ENCODE assay signal across 14 cellular contexts in the genomic region with DNA sequence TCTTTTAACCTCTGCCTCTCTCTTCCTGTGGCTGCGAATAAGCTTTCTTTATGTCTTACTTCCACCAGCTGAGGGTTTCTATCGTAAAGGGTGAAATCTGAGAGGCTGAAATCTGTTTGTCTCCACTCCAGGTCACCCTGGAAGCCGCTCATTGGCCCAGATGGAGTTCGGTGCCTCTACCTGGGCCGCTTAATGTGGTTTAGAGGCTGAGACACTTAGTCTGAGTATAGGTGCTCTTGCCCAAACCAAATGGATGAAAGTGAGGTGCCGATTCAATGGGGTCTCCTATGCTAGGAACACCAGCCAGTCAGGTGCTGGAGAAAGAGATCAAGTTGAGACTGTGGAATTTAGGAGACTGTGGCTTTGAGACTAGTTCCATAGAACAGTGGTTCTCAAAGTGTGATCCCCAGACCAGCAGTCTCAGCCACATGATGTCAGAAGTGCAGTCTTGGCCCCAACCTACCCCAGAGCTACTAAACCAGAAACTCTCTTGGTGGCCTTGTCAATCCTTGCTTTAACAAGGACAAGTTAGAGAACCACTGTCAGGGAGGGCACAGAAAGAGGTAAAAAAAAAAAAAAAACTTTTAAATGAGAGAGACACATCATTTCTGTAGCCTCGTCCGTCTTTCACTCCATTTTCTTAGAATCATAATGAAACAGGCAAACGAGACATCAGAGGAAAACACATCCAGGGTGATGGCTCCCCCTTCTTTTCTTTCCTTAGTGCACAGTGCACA. TPM values are rescaled to one million over a fixed set of nuclear protein-coding genes. Genes with fewer than 3 reads are reported as not detected.
DNase-seq lines count a peak whose midpoint lies in the region; ATAC-seq and TF ChIP-seq lines count a peak whose summit lies in the region.
"Had no signal": no experiment of that assay in that cellular context is flagged by ENCODE, and none has a peak within 500 bp of the region (broad histone marks: within the 10 kb centered on the region; RNA-seq: fewer than 3 reads in every experiment).

No MANE protein-coding gene starts in this region.

- peak overlapping the region; percentile 43 for H3K27ac Mint-ChIP-seq in CD4-positive, alpha-beta T cell
- H3K27ac Mint-ChIP-seq: HFFc6 had no signal

- DNase-seq in CD4-positive, alpha-beta T cell: no peak
- DNase-seq in MV-4-11 (lab: John Stamatoyannopoulos, UW) (peak; percentile 17), colonic mucosa (no peak), GM10266 (ENCODE audit: extremely low spot score) (no peak), vagina (ENCODE audit: extremely low spot score in 2 of 2) (no peak), SIG-M5 (lab: John Stamatoyannopoulos, UW) (no peak)
- DNase-seq: cortex of kidney, HFFc6, NCI-H2081 treated with DMSO at 0.1 percent for 48 hours had no signal

- TF ChIP-seq POLR2A in vagina (IDR thresholded peaks at IDR 0.05): no peak

- peaks cover 69% of the 10 kb centered on the region for H3K4me1 Mint-ChIP-seq in CD4-positive, alpha-beta T cell (ENCODE audit: low read depth)

- intact Hi-C loops in CD4-positive, alpha-beta T cell (cut with DNase I, micrococcal nuclease): no loop called here
- intact Hi-C loops in colonic mucosa (cut with DNase I): no loop called here
- intact Hi-C loops in vagina (cut with DNase I): no loop called here

- H3K36me3 Mint-ChIP-seq in CD4-positive, alpha-beta T cell (ENCODE audit: low read depth): no peaks in the 10 kb centered on the region

- H3K4me3 ChIP-seq in colonic mucosa: no peak overlapping the region
- no peak overlapping the region for H3K4me3 ChIP-seq in vagina

- H3K27ac ChIP-seq in CD4-positive, alpha-beta T cell (ENCODE audit: low read depth, low read length): no peak overlapping the region
- H3K27ac ChIP-seq in colonic mucosa (peak overlapping the region; percentile 44), vagina (no peak overlapping the region)

- H3K27me3 Mint-ChIP-seq in CD4-positive, alpha-beta T cell: no peaks in the 10 kb centered on the region

- no peak for TF ChIP-seq CTCF in CD4-positive, alpha-beta T cell (IDR thresholded peaks at IDR 0.05)
- no peak for TF ChIP-seq CTCF in colonic mucosa (IDR thresholded peaks at IDR 0.05)
- TF ChIP-seq CTCF in GM10266 (IDR thresholded peaks at IDR 0.05; ENCODE audit: control insufficient read depth, insufficient read depth, low read depth, missing control alignments): no peak
- no peak for TF ChIP-seq CTCF in vagina (IDR thresholded peaks at IDR 0.05)

- H3K27me3 ChIP-seq in CD4-positive, alpha-beta T cell (ENCODE audit: control insufficient read depth, insufficient read depth, low read length): no peaks in the 10 kb centered on the region
- H3K27me3 ChIP-seq in colonic mucosa: no peaks in the 10 kb centered on the region
- H3K27me3 ChIP-seq in vagina: no peaks in the 10 kb centered on the region

- H3K4me3 Mint-ChIP-seq in CD4-positive, alpha-beta T cell: peak overlapping the region; percentile 8
- H3K4me3 Mint-ChIP-seq: HFFc6 had no signal

- H3K9me3 Mint-ChIP-seq in CD4-positive, alpha-beta T cell: no peaks in the 10 kb centered on the region
- H3K9me3 Mint-ChIP-seq: HFFc6 had no signal

- H3K9ac ChIP-seq in colonic mucosa (ENCODE audit: low read depth in 2 of 2, low read length in 2 of 2): no peak overlapping the region

- H3K36me3 ChIP-seq in colonic mucosa (no peaks in the 10 kb centered on the region), vagina (no peaks in the 10 kb centered on the region)

- H3K9me3 ChIP-seq in CD4-positive, alpha-beta T cell (ENCODE audit: control insufficient read depth, low read length): no peaks in the 10 kb centered on the region
- H3K9me3 ChIP-seq in colonic mucosa (no peaks in the 10 kb centered on the region), vagina (no peaks in the 10 kb centered on the region)

- POLR2A ChIA-PET in CD4-positive, alpha-beta T cell (lab: Charles Lee): interaction anchor here (3.4 kb wide), 1 partner anchor 15 kb away, joined by 12 read pairs; no protein-coding TSS in a partner anchor

- CTCF ChIA-PET in CD4-positive, alpha-beta T cell (lab: Charles Lee): interaction anchor here (0.7 to 1.7 kb wide), 4 partner anchors 70 to 79 kb away, joined by 3 to 10 read pairs (median 5); no protein-coding TSS in a partner anchor

- H3K4me1 ChIP-seq in colonic mucosa (no peaks in the 10 kb centered on the region), vagina (no peaks in the 10 kb centered on the region)

- peak; percentile 19 for ATAC-seq in CD4-positive, alpha-beta T cell (ENCODE audit: poor library complexity)
- peak; percentile 56 for ATAC-seq in GM19043 (IDR thresholded peaks at IDR 0.05; ENCODE audit: low read depth, unreplicated experiment)
- no peak for ATAC-seq in HG03520 (IDR thresholded peaks at IDR 0.05; ENCODE audit: unreplicated experiment)
- ATAC-seq: Right ventricle myocardium inferior had no signal

RNA-seq across cellular contexts. Expression of gene CCR2, which starts 54.9 kb away (rescaled TPM):
- total RNA-seq in CD4-positive, alpha-beta T cell: 1 to 10 TPM in 1 of 2 experiments, under 1 TPM in 1; 0.99 to 1.0 TPM
- total RNA-seq in colonic mucosa (1 to 10 TPM; 1.5 to 3.0 TPM), vagina (1.2 TPM)
- total RNA-seq: HFFc6, HT1080, lung microvascular endothelial cell had no signal

RNA-seq across cellular contexts. Expression of gene CCR3, which starts 56.8 kb away (rescaled TPM):
- not detected for total RNA-seq in CD4-positive, alpha-beta T cell
- total RNA-seq in colonic mucosa: not detected
- total RNA-seq in vagina: not detected
- total RNA-seq: HFFc6, HT1080, lung microvascular endothelial cell, Right ventricle myocardium inferior had no signal
